Comparison of ENCODE assay signal across 9 cellular contexts in the genomic region with DNA sequence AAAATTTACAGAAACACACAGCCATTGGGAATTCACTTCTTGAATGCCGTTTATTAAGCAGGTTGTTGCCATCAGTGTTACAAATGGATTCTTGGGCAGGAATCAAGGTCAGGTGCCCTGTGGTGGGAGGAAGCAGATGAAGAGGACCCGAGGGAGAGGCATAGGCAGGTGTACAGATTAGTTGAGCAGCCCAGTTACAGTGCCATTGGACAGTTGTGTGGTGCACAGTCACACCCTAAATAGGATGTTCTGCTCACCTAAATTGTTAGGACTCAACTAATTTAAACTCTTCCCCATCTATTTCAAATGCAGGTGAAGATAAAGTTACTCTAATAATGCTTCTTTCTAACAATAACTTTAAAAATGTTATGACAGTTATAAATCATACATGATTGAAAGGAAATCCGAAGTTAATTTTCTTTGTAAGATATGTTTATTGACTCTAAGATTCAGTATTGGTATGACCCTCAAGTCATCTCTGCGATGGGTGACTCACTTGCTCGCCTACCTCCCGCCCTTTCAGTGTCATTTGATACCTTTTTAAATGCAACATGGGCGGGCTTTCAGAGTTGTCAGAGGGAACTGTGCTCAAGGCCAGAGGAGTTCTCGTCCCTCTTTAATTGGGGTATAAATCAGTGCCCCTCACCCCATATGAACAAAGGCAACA. TPM values are rescaled to one million over a fixed set of nuclear protein-coding genes. Genes with fewer than 3 reads are reported as not detected.
DNase-seq lines count a peak whose midpoint lies in the region; ATAC-seq and TF ChIP-seq lines count a peak whose summit lies in the region.
"Had no signal": no experiment of that assay in that cellular context is flagged by ENCODE, and none has a peak within 500 bp of the region (broad histone marks: within the 10 kb centered on the region; RNA-seq: fewer than 3 reads in every experiment).

No MANE protein-coding gene starts in this region.

- H3K27me3 Mint-ChIP-seq in activated CD8-positive, alpha-beta T cell treated with anti-CD3 and anti-CD28 coated beads for 36 hours: no peaks in the 10 kb centered on the region
- peaks cover 4% of the 10 kb centered on the region for H3K27me3 Mint-ChIP-seq in activated CD8-positive, alpha-beta T cell treated with anti-CD3 and anti-CD28 coated beads, Interleukin-2, amount 10 ng/mL, durations not matched to agents 7 days and 5 days (ENCODE audit: low read depth)

- H3K4me3 ChIP-seq in tibial artery: no peak overlapping the region

- no peaks in the 10 kb centered on the region for H3K9me3 ChIP-seq in tibial artery
- H3K9me3 ChIP-seq: neutrophil had no signal

- H3K4me1 ChIP-seq in tibial artery: peaks cover 0 to 33% (median 16%) of the 10 kb centered on the region in 4 donors

- no peak overlapping the region for H3K4me3 Mint-ChIP-seq in activated CD8-positive, alpha-beta T cell treated with anti-CD3 and anti-CD28 coated beads for 36 hours
- H3K4me3 Mint-ChIP-seq in activated CD8-positive, alpha-beta T cell treated with anti-CD3 and anti-CD28 coated beads, Interleukin-2, amount 10 ng/mL, durations not matched to agents 7 days and 5 days: no peak overlapping the region

- no peak overlapping the region for H3K27ac Mint-ChIP-seq in activated CD8-positive, alpha-beta T cell treated with anti-CD3 and anti-CD28 coated beads for 36 hours
- H3K27ac Mint-ChIP-seq in activated CD8-positive, alpha-beta T cell treated with anti-CD3 and anti-CD28 coated beads, Interleukin-2, amount 10 ng/mL, durations not matched to agents 7 days and 5 days: no peak overlapping the region

- intact Hi-C loops in activated CD8-positive, alpha-beta T cell treated with anti-CD3 and anti-CD28 coated beads for 36 hours (cut with micrococcal nuclease): no loop called here
- intact Hi-C loops in tibial artery (cut with DNase I; ENCODE audit: low total_unique reads): no loop called here

- no peaks in the 10 kb centered on the region for H3K9me3 Mint-ChIP-seq in activated CD8-positive, alpha-beta T cell treated with anti-CD3 and anti-CD28 coated beads for 36 hours
- no peaks in the 10 kb centered on the region for H3K9me3 Mint-ChIP-seq in activated CD8-positive, alpha-beta T cell treated with anti-CD3 and anti-CD28 coated beads, Interleukin-2, amount 10 ng/mL, durations not matched to agents 7 days and 5 days (ENCODE audit: insufficient read depth)

- POLR2A ChIA-PET in activated CD8-positive, alpha-beta T cell treated with anti-CD3 and anti-CD28 coated beads for 36 hours (lab: Charles Lee): interaction anchor here (1.2 kb wide), 1 partner anchor 18 kb away, joined by 3 read pairs; no protein-coding TSS in a partner anchor
- POLR2A ChIA-PET in activated CD8-positive, alpha-beta T cell treated with anti-CD3 and anti-CD28 coated beads, Interleukin-2, amount 10 ng/mL, durations not matched to agents 7 days and 5 days (lab: Charles Lee): no interaction called here

- peak; percentile 75 for ATAC-seq in activated CD8-positive, alpha-beta T cell treated with anti-CD3 and anti-CD28 coated beads for 36 hours
- no peak for ATAC-seq in activated CD8-positive, alpha-beta T cell treated with anti-CD3 and anti-CD28 coated beads, Interleukin-2, amount 10 ng/mL, durations not matched to agents 7 days and 5 days
- no peak for ATAC-seq in HG02852 (IDR thresholded peaks at IDR 0.05; ENCODE audit: unreplicated experiment)

- no peaks in the 10 kb centered on the region for H3K36me3 Mint-ChIP-seq in activated CD8-positive, alpha-beta T cell treated with anti-CD3 and anti-CD28 coated beads for 36 hours (ENCODE audit: low read depth)
- H3K36me3 Mint-ChIP-seq in activated CD8-positive, alpha-beta T cell treated with anti-CD3 and anti-CD28 coated beads, Interleukin-2, amount 10 ng/mL, durations not matched to agents 7 days and 5 days (ENCODE audit: low read depth): no peaks in the 10 kb centered on the region

- CTCF ChIA-PET in activated CD8-positive, alpha-beta T cell treated with anti-CD3 and anti-CD28 coated beads for 36 hours (lab: Charles Lee): interaction anchor here (0.6 to 0.9 kb wide), 2 partner anchors 13 to 89 kb away, joined by 3 read pairs; no protein-coding TSS in a partner anchor
- CTCF ChIA-PET in activated CD8-positive, alpha-beta T cell treated with anti-CD3 and anti-CD28 coated beads, Interleukin-2, amount 10 ng/mL, durations not matched to agents 7 days and 5 days (lab: Charles Lee): interaction anchor here (0.6 to 2.0 kb wide), 2 partner anchors 13 to 118 kb away, joined by 3 to 4 read pairs; no protein-coding TSS in a partner anchor

- DNase-seq in activated CD8-positive, alpha-beta T cell treated with anti-CD3 and anti-CD28 coated beads for 36 hours: peak; percentile 37
- DNase-seq in activated CD8-positive, alpha-beta T cell treated with anti-CD3 and anti-CD28 coated beads, Interleukin-2, amount 10 ng/mL, durations not matched to agents 7 days and 5 days: no peak
- peak; percentile 9 for DNase-seq in T1000 (lab: John Stamatoyannopoulos, UW)
- peak; percentile 9 for DNase-seq in iPS DF 4.7 (ENCODE audit: extremely low read depth, low spot score)
- DNase-seq in tibial artery: no peak
- no peak for DNase-seq in HT-29 (ENCODE audit: low spot score)
- no peak for DNase-seq in foreskin melanocyte

- no peaks in the 10 kb centered on the region for H3K27me3 ChIP-seq in tibial artery
- H3K27me3 ChIP-seq: neutrophil had no signal

- peak overlapping the region; percentile 30 to 36 for H3K27ac ChIP-seq in tibial artery
- H3K27ac ChIP-seq: neutrophil had no signal

- no peaks in the 10 kb centered on the region for H3K36me3 ChIP-seq in tibial artery
- H3K36me3 ChIP-seq: neutrophil had no signal

- TF ChIP-seq CTCF in activated CD8-positive, alpha-beta T cell treated with anti-CD3 and anti-CD28 coated beads for 36 hours (IDR thresholded peaks at IDR 0.05): no peak
- TF ChIP-seq CTCF in tibial artery (IDR thresholded peaks at IDR 0.05): no peak

- peaks cover 4% of the 10 kb centered on the region for H3K4me1 Mint-ChIP-seq in activated CD8-positive, alpha-beta T cell treated with anti-CD3 and anti-CD28 coated beads for 36 hours (ENCODE audit: low read depth)
- no peaks in the 10 kb centered on the region for H3K4me1 Mint-ChIP-seq in activated CD8-positive, alpha-beta T cell treated with anti-CD3 and anti-CD28 coated beads, Interleukin-2, amount 10 ng/mL, durations not matched to agents 7 days and 5 days (ENCODE audit: low read depth)

RNA-seq across cellular contexts. Expression of gene DSE, which starts 35.0 kb away (rescaled TPM):
- 1 to 10 TPM; 5.3 to 5.4 TPM for total RNA-seq in activated CD8-positive, alpha-beta T cell treated with anti-CD3 and anti-CD28 coated beads for 36 hours
- 1 to 10 TPM; 3.7 to 3.8 TPM for total RNA-seq in activated CD8-positive, alpha-beta T cell treated with anti-CD3 and anti-CD28 coated beads, Interleukin-2, amount 10 ng/mL, durations not matched to agents 7 days and 5 days
- 1.9 and 5.3 TPM in 2 replicates for total RNA-seq in HT-29 (2014; rRNA removed; shearing (Covaris generic))

RNA-seq across cellular contexts. Expression of gene CALHM6, which starts 55.4 kb away (rescaled TPM):
- total RNA-seq in activated CD8-positive, alpha-beta T cell treated with anti-CD3 and anti-CD28 coated beads for 36 hours: 10 to 100 TPM; 10.9 to 11.3 TPM
- 10 to 100 TPM; 19.3 to 20.6 TPM for total RNA-seq in activated CD8-positive, alpha-beta T cell treated with anti-CD3 and anti-CD28 coated beads, Interleukin-2, amount 10 ng/mL, durations not matched to agents 7 days and 5 days
- not detected in 2 replicates for total RNA-seq in HT-29 (2014; rRNA removed; shearing (Covaris generic))

Comparison
In these comparisons a context has a peak if more than half of its experiments do, and no peak if none do; other contexts are left out.
1. DNase-seq: peak in activated CD8-positive, alpha-beta T cell treated with anti-CD3 and anti-CD28 coated beads for 36 hours (single experiment), T1000 (single experiment) and iPS DF 4.7 (single experiment); none in activated CD8-positive, alpha-beta T cell treated with anti-CD3 and anti-CD28 coated beads, Interleukin-2, amount 10 ng/mL, durations not matched to agents 7 days and 5 days (single experiment), tibial artery (0 of 2), HT-29 (single experiment) and foreskin melanocyte (single experiment).
2. RNA of gene CALHM6, which starts 55.4 kb away (total RNA-seq): 19.3 to 20.6 TPM in activated CD8-positive, alpha-beta T cell treated with anti-CD3 and anti-CD28 coated beads, Interleukin-2, amount 10 ng/mL, durations not matched to agents 7 days and 5 days and 10.9 to 11.3 TPM in activated CD8-positive, alpha-beta T cell treated with anti-CD3 and anti-CD28 coated beads for 36 hours; not detected in HT-29; every median in the first group is over 10 times any median in the second.